ENCODE assay signal across 9 cellular contexts in the genomic region with DNA sequence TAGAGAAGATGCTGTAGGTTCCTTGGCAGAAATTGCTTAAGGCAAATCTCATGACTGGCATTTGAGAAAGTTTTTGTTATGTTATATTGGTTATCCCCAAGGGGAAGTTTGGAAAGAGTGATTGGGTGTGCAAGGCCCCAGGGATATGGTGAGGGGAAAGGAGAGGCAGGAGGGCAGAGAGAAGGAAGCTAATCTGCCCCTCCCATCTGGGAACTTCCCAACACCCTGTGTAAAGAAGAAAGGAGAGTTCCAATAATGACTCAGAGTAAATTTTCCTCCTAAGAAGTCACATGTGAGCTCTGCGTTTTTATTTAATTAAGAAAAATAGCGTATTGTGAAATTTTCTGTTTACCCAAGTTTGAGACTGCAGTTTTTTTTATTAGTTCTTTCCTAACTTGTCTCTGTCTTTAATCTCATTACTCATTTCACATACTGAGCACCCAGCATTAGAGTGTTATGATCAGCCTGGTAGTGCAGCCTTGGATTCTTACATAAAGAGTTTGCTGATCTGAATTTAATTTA. TPM values are rescaled to one million over a fixed set of nuclear protein-coding genes. Genes with fewer than 3 reads are reported as not detected.
DNase-seq lines count a peak whose midpoint lies in the region; ATAC-seq and TF ChIP-seq lines count a peak whose summit lies in the region.
"Had no signal": no experiment of that assay in that cellular context is flagged by ENCODE, and none has a peak within 500 bp of the region (broad histone marks: within the 10 kb centered on the region; RNA-seq: fewer than 3 reads in every experiment).

No MANE protein-coding gene starts in this region.

- in situ Hi-C loops in KBM-7 (cut with MboI; ENCODE audit: low pct_unique_long_range_greater_than_20kb, low sequenced_read_pairs), result no loop called here

- no peak overlapping the region for H3K4me3 Mint-ChIP-seq in stimulated activated naive CD8-positive, alpha-beta T cell treated with anti-CD3 and anti-CD28 coated beads, Interleukin-15, Interleukin-2, amounts not matched to agents 100 ng/mL and 50 ng/mL, for 24 hours

- DNase-seq in RWPE2 (ENCODE audit: low spot score) (peak; percentile 78), KBM-7 (no peak), activated gamma-delta T cell treated with Interleukin-2 at 50 U/mL for 16 hours (no peak)
- no peak for DNase-seq in central memory CD4-positive, alpha-beta T cell

- H3K4me3 ChIP-seq in RWPE2 (ENCODE audit: severe bottlenecking), result no peak overlapping the region
- no peak overlapping the region for H3K4me3 ChIP-seq in gastroesophageal sphincter

- H3K9me3 ChIP-seq in RWPE2 (ENCODE audit: severe bottlenecking) (no peaks in the 10 kb centered on the region), gastroesophageal sphincter (no peaks in the 10 kb centered on the region)

- H3K4me1 Mint-ChIP-seq in stimulated activated naive CD8-positive, alpha-beta T cell treated with anti-CD3 and anti-CD28 coated beads, Interleukin-15, Interleukin-2, amounts not matched to agents 100 ng/mL and 50 ng/mL, for 24 hours (ENCODE audit: low read depth), result peaks cover 4% of the 10 kb centered on the region

- peak overlapping the region; percentile 69 for H3K27ac Mint-ChIP-seq in stimulated activated naive CD8-positive, alpha-beta T cell treated with anti-CD3 and anti-CD28 coated beads, Interleukin-15, Interleukin-2, amounts not matched to agents 100 ng/mL and 50 ng/mL, for 24 hours

- TF ChIP-seq CTCF in RWPE2 (IDR thresholded peaks at IDR 0.05; ENCODE audit: poor library complexity, severe bottlenecking) (no peak), gastroesophageal sphincter (IDR thresholded peaks at IDR 0.05) (no peak)

- TF ChIP-seq EP300 in gastroesophageal sphincter (IDR thresholded peaks at IDR 0.05), result no peak

- no peaks in the 10 kb centered on the region for H3K36me3 Mint-ChIP-seq in stimulated activated naive CD8-positive, alpha-beta T cell treated with anti-CD3 and anti-CD28 coated beads, Interleukin-15, Interleukin-2, amounts not matched to agents 100 ng/mL and 50 ng/mL, for 24 hours (ENCODE audit: low read depth)

- peaks cover 36% of the 10 kb centered on the region for H3K4me1 ChIP-seq in RWPE2 (ENCODE audit: insufficient read depth, poor library complexity, severe bottlenecking)
- H3K4me1 ChIP-seq in gastroesophageal sphincter, result no peaks in the 10 kb centered on the region

- ATAC-seq in GM21619 (IDR thresholded peaks at IDR 0.05; ENCODE audit: unreplicated experiment) (peak; percentile 20), RWPE2 (ENCODE audit: low read depth) (peak; percentile 95), gastroesophageal sphincter (peak; percentile 89), HG02870 (IDR thresholded peaks at IDR 0.05; ENCODE audit: unreplicated experiment) (no peak)

- WGBS in gastroesophageal sphincter (ENCODE audit: low coverage in 1 of 2), 2 donors, result 19 to 48% methylated on average over 2 of the region's 2 CpGs

- H3K27me3 ChIP-seq in RWPE2 (ENCODE audit: insufficient read depth, poor library complexity, severe bottlenecking) (no peaks in the 10 kb centered on the region), gastroesophageal sphincter (no peaks in the 10 kb centered on the region)

- H3K27ac ChIP-seq in RWPE2 (ENCODE audit: poor library complexity, severe bottlenecking) (peak overlapping the region; percentile 95), gastroesophageal sphincter (peak overlapping the region in 1 of 4 donors; percentile 48)

- no peaks in the 10 kb centered on the region for H3K27me3 Mint-ChIP-seq in stimulated activated naive CD8-positive, alpha-beta T cell treated with anti-CD3 and anti-CD28 coated beads, Interleukin-15, Interleukin-2, amounts not matched to agents 100 ng/mL and 50 ng/mL, for 24 hours

- H3K9me3 Mint-ChIP-seq in stimulated activated naive CD8-positive, alpha-beta T cell treated with anti-CD3 and anti-CD28 coated beads, Interleukin-15, Interleukin-2, amounts not matched to agents 100 ng/mL and 50 ng/mL, for 24 hours, result no peaks in the 10 kb centered on the region

- TF ChIP-seq POLR2A in gastroesophageal sphincter (IDR thresholded peaks at IDR 0.05), result no peak

- H3K36me3 ChIP-seq in RWPE2 (ENCODE audit: low read depth) (no peaks in the 10 kb centered on the region), gastroesophageal sphincter (no peaks in the 10 kb centered on the region)

RNA-seq across cellular contexts. Expression of gene KYNU, which starts 3.1 kb away (rescaled TPM):
- 1 to 10 TPM in 3 of 4 donors, under 1 TPM in 1; 0.27 to 5.7 (median 3.6) TPM for total RNA-seq in gastroesophageal sphincter
- total RNA-seq: T-helper 2 cell treated with Interferon-gamma antibody and Interleukin-4, amounts not matched to agents 100 ng/mL and 5 ng/mL, for 36 hours had no signal
